ENCODE assay signal across 8 cellular contexts in genomic region chr2:222561817-222562424, GRCh38.
A peak's percentile ranks its signal among the peaks of the same experiment; 100 is the strongest.
DNase-seq lines count a peak whose midpoint lies in the region; ATAC-seq and TF ChIP-seq lines count a peak whose summit lies in the region.

No MANE protein-coding gene starts in this region.

- peaks cover 0 to 5% (median 0%) of the 10 kb centered on the region in 3 experiments; a peak in 2 of 7 replicates for H3K36me3 Mint-ChIP-seq in H9 (ENCODE audit: insufficient read depth in 1 of 3, low read depth in 3 of 3)

- H4K8ac ChIP-seq in H9 (replicated peaks; ENCODE audit: insufficient read length, low read depth, low read length) = no peak overlapping the region

- no peak overlapping the region for H2BK15ac ChIP-seq in H9 (ENCODE audit: low read depth, low read length)

- H3K27ac ChIP-seq in A673 (ENCODE audit: low read depth, low read length, poor library complexity, severe bottlenecking) = no peak overlapping the region
- H3K27ac ChIP-seq in H9 (ENCODE audit: insufficient read length, low read depth, low read length) = no peak overlapping the region
- H3K27ac ChIP-seq in upper lobe of right lung = no peak overlapping the region

- H3K36me3 ChIP-seq in A673 (ENCODE audit: insufficient read depth, low read length, poor library complexity, severe bottlenecking) (peaks cover 4% of the 10 kb centered on the region), upper lobe of right lung (no peaks in the 10 kb centered on the region)

- no peak overlapping the region for H2AFZ ChIP-seq in H9 (ENCODE audit: low read length)

- H3K4me3 Mint-ChIP-seq in H9 = no peak overlapping the region

- H3K4me1 ChIP-seq in A673 (ENCODE audit: insufficient read depth, low read length, poor library complexity, severe bottlenecking) = no peaks in the 10 kb centered on the region
- no peaks in the 10 kb centered on the region for H3K4me1 ChIP-seq in H9 (ENCODE audit: insufficient read depth, low read length)
- no peaks in the 10 kb centered on the region for H3K4me1 ChIP-seq in upper lobe of right lung

- H3K79me1 ChIP-seq in H9 (ENCODE audit: insufficient read depth, low read depth, low read length, poor library complexity, severe bottlenecking) = no peaks in the 10 kb centered on the region

- intact Hi-C loops in A673 (cut with micrococcal nuclease; ENCODE audit: unreplicated experiment) (loop anchor here (1.0 to 5.0 kb wide), 3 partner anchors 244 to 525 kb away; no protein-coding TSS in a partner anchor), upper lobe of right lung (cut with DNase I) (no loop called here)

- H3K9me3 Mint-ChIP-seq in H9 = no peaks in the 10 kb centered on the region

- ATAC-seq in upper lobe of right lung = peak; percentile 81

- no peak overlapping the region for H3K4ac ChIP-seq in H9 (ENCODE audit: low read depth, low read length)

- no peak overlapping the region for H2BK12ac ChIP-seq in H9 (ENCODE audit: insufficient read length, low read depth, low read length)

- H3K4me3 ChIP-seq in A673 (ENCODE audit: low read depth, low read length, poor library complexity, severe bottlenecking) (no peak overlapping the region), GM12864 (ENCODE audit: low read depth, low read length) (no peak overlapping the region), upper lobe of right lung (no peak overlapping the region)

- H3K27me3 ChIP-seq in A673 (replicated peaks; ENCODE audit: insufficient read depth, low read depth, low read length, poor library complexity) (no peaks in the 10 kb centered on the region), H9 (ENCODE audit: insufficient read depth, low read length) (no peaks in the 10 kb centered on the region), upper lobe of right lung (no peaks in the 10 kb centered on the region)

- POLR2A ChIA-PET in A673 (lab: Charles Lee; ENCODE audit: low non-redundant PET) = no interaction called here

- no peak overlapping the region for H3K4me2 ChIP-seq in H9 (ENCODE audit: insufficient read depth, insufficient read length, low read length)

- peaks cover 38% of the 10 kb centered on the region for H3K27me3 Mint-ChIP-seq in H9 (ENCODE audit: low read depth)

- no peaks in the 10 kb centered on the region for H3K79me2 ChIP-seq in H9 (ENCODE audit: insufficient read depth, low read length)

- H4K5ac ChIP-seq in H9 (ENCODE audit: insufficient read length, low read depth, low read length) = no peak overlapping the region

- peaks cover 4 to 6% of the 10 kb centered on the region in 2 experiments for H3K4me1 Mint-ChIP-seq in H9

- no peak overlapping the region for H3T11ph ChIP-seq in H9 (ENCODE audit: low read length)

- no peak overlapping the region for H3K23ac ChIP-seq in H9 (ENCODE audit: insufficient read length, low read depth, low read length)

- H2BK120ac ChIP-seq in H9 (ENCODE audit: low read depth, low read length, poor library complexity, severe bottlenecking) = no peak overlapping the region

- peak; percentile 84 for TF ChIP-seq CTCF in A673 (conservative IDR thresholded peaks at IDR 0.05; ENCODE audit: low read depth, low read length)
- peak; percentile 83 for TF ChIP-seq CTCF in GM12864 (IDR thresholded peaks at IDR 0.05; ENCODE audit: low read depth, low read length, missing control alignments)
- peak; percentile 81 for TF ChIP-seq CTCF in H9 (conservative IDR thresholded peaks at IDR 0.05)
- TF ChIP-seq CTCF in upper lobe of right lung (IDR thresholded peaks at IDR 0.05) = peak; percentile 64

- H3K23me2 ChIP-seq in H9 (ENCODE audit: insufficient read length, low read depth, low read length, poor library complexity, severe bottlenecking) = no peaks in the 10 kb centered on the region

- no peak overlapping the region for H3K14ac ChIP-seq in H9 (ENCODE audit: insufficient read depth, low read length)

- no peak overlapping the region for H2BK20ac ChIP-seq in H9 (ENCODE audit: low read depth, low read length, poor library complexity, severe bottlenecking)

- no peak overlapping the region for H2AK5ac ChIP-seq in H9 (ENCODE audit: insufficient read length, low read length)

- no peak overlapping the region for H4K91ac ChIP-seq in H9 (ENCODE audit: insufficient read length, low read depth, low read length)

- no peak overlapping the region for H3K27ac Mint-ChIP-seq in H9

- no peak overlapping the region for H3K56ac ChIP-seq in H9 (ENCODE audit: insufficient read length, low read depth, low read length)

- H3K18ac ChIP-seq in H9 (ENCODE audit: insufficient read length, low read depth, low read length) = no peak overlapping the region

- CTCF ChIA-PET in A673 (lab: Charles Lee) = interaction anchor here (0.6 to 1.6 kb wide), 12 partner anchors 11 to 537 kb away, joined by 3 to 13 read pairs (median 4); a partner anchor contains a TSS

- BruUV-seq in A673 (replicated peaks; lab: Mats Ljungman, UMichigan) = no TSS peak

- DNase-seq in A673 (ENCODE audit: low spot score) (peak; percentile 85), GM12864 (ENCODE audit: low read depth) (peak; percentile 48), H9 (peak; percentile 65), LHCN-M2 (ENCODE audit: low read depth) (peak; percentile 53), RKO (ENCODE audit: low spot score) (peak; percentile 25), cerebellar cortex (ENCODE audit: low spot score) (peak; percentile 74), left kidney (ENCODE audit: low read depth, low spot score) (peak; percentile 91), upper lobe of right lung (no peak)

- no peak overlapping the region for H2BK5ac ChIP-seq in H9 (ENCODE audit: insufficient read length, low read length)

- no peak overlapping the region for H3K9ac ChIP-seq in H9 (ENCODE audit: extremely low read depth, insufficient read length, low read length)

- H3K9me3 ChIP-seq in A673 (ENCODE audit: low read depth, low read length, poor library complexity, severe bottlenecking) (no peaks in the 10 kb centered on the region), H9 (ENCODE audit: control insufficient read depth, low read depth, low read length) (no peaks in the 10 kb centered on the region), upper lobe of right lung (no peaks in the 10 kb centered on the region)

- H4K20me1 ChIP-seq in H9 (ENCODE audit: control insufficient read depth, insufficient read depth, insufficient read length) = no peaks in the 10 kb centered on the region

- no CpG with 5 or more reads among the region's 6 CpGs for WGBS in H9 (ENCODE audit: extremely low coverage, insufficient read length, low lambda C conversion rate)
